ENCODE assay signal across 17 cellular contexts in the genomic region with DNA sequence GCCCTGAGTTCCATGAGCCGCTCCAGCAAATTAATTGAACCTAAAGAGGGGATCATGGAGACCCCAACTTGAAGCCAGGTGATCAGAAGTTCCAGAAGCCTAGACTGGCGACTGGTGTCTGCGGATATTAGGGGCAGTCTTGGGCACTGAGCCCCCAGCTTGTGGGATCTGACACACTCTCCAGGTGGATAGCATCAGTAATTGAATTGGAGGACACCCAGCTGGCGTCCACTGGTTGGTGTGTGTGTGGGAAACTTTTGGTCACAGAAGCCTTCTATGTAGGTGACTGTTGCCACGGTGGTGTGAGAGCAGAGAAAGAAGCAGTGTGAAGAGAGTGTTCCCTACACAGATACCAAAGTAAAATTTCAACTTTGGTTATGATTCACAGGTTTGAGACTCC.
"Had no signal": no experiment of that assay in that cellular context is flagged by ENCODE, and none has a peak within 500 bp of the region (broad histone marks: within the 10 kb centered on the region; RNA-seq: fewer than 3 reads in every experiment).

No MANE protein-coding gene starts in this region.

- H3K27ac ChIP-seq: heart right ventricle, sigmoid colon, skin epidermis had no signal

- ATAC-seq: esophagus mucosa; left lobe of liver; mucosa of descending colon; natural killer cell; stimulated activated naive B cell treated with anti-CD40 and anti-IgM and Interleukin-4, amounts not matched to agents 10 μg/mL and 1 μg/mL and 100 μg/mL, for 72 hours; stimulated activated naive CD8-positive, alpha-beta T cell treated with anti-CD3 and anti-CD28 coated beads, Interleukin-15, amount 100 ng/mL, for 72 hours had no signal

- H3K4me1 Mint-ChIP-seq: natural killer cell; neural crest cell; stimulated activated naive B cell treated with anti-CD40 and anti-IgM and Interleukin-4, amounts not matched to agents 10 μg/mL and 1 μg/mL and 100 μg/mL, for 72 hours; stimulated activated naive CD8-positive, alpha-beta T cell treated with anti-CD3 and anti-CD28 coated beads, Interleukin-15, amount 100 ng/mL, for 72 hours had no signal

- H3K27me3 ChIP-seq: sigmoid colon had no signal

- H3K27ac Mint-ChIP-seq: natural killer cell; stimulated activated naive B cell treated with anti-CD40 and anti-IgM and Interleukin-4, amounts not matched to agents 10 μg/mL and 1 μg/mL and 100 μg/mL, for 72 hours had no signal

- H3K9me3 ChIP-seq: mucosa of descending colon had no signal

- H3K36me3 ChIP-seq: heart right ventricle, sigmoid colon had no signal

- H3K9me3 Mint-ChIP-seq: neural crest cell; stimulated activated naive CD8-positive, alpha-beta T cell treated with anti-CD3 and anti-CD28 coated beads, Interleukin-15, amount 100 ng/mL, for 72 hours had no signal

- H3K4me3 ChIP-seq: heart right ventricle, mucosa of descending colon, sigmoid colon, skin epidermis had no signal

- H3K4me3 Mint-ChIP-seq: natural killer cell; neural crest cell; stimulated activated naive B cell treated with anti-CD40 and anti-IgM and Interleukin-4, amounts not matched to agents 10 μg/mL and 1 μg/mL and 100 μg/mL, for 72 hours; stimulated activated naive CD8-positive, alpha-beta T cell treated with anti-CD3 and anti-CD28 coated beads, Interleukin-15, amount 100 ng/mL, for 72 hours had no signal

- H3K4me1 ChIP-seq: sigmoid colon had no signal

- DNase-seq: effector memory CD4-positive, alpha-beta T cell; heart right ventricle; hypothalamus; kidney glomerular epithelial cell; mammary epithelial cell; mucosa of descending colon; natural killer cell; sigmoid colon; stimulated activated CD4-positive, alpha-beta T cell treated with anti-CD3 and anti-CD28 coated beads, Interleukin-2, amount 100 ng/mL, for 24 hours; stimulated activated CD4-positive, alpha-beta T cell treated with anti-CD3 and anti-CD28 coated beads, Interleukin-4, amount 100 ng/mL, for 4 hours; stimulated activated naive B cell treated with anti-CD40 and anti-IgM and Interleukin-4, amounts not matched to agents 10 μg/mL and 1 μg/mL and 100 μg/mL, for 72 hours; stimulated activated naive CD8-positive, alpha-beta T cell treated with anti-CD3 and anti-CD28 coated beads, Interleukin-15, amount 100 ng/mL, for 72 hours; trophoblast cell had no signal

- H3K36me3 Mint-ChIP-seq: stimulated activated naive B cell treated with anti-CD40 and anti-IgM and Interleukin-4, amounts not matched to agents 10 μg/mL and 1 μg/mL and 100 μg/mL, for 72 hours had no signal
